ENCODE assay signal across 3 cellular contexts in the genomic region with DNA sequence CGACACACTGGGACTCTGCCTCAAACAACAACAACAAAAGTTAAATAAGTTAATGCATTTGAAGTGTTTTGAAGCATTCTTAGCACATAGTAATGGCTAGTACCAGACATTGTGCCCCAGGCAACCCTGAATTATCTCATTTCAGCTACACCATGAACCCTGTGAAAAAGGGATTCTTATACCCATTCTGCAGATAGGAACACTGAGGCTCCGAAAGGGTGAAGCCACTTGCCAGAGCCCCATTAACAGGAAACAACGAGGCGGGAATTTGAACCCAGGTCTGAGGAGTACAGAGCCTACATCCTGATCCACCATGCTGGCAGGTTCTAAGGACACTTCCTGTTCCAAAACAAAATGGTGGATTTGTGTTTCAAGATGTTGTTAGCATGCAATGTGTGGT.
TF ChIP-seq lines count a peak whose summit lies in the region.

No MANE protein-coding gene starts in this region.

TF ChIP-seq in HepG2, 621 proteins besides CTCF, POLR2A, EP300 and RAD21:
- TF ChIP-seq ZNF333 (CRISPR knock-in tag; IDR thresholded peaks at IDR 0.05; ENCODE audit: borderline replicate concordance) (no peak), ZNF629 (CRISPR knock-in tag; conservative IDR thresholded peaks at IDR 0.05) (peak; percentile 88), AKAP8 (CRISPR knock-in tag; IDR thresholded peaks at IDR 0.05) (no peak), TCF7L2 (IDR thresholded peaks at IDR 0.05; ENCODE audit: low read depth, low read length) (no peak), ZNF337 (CRISPR knock-in tag; IDR thresholded peaks at IDR 0.05; ENCODE audit: borderline replicate concordance, low read depth) (no peak), POLR2AphosphoS5 (IDR thresholded peaks at IDR 0.05; ENCODE audit: low read depth, low read length) (no peak)

TF ChIP-seq in K562, 482 proteins besides CTCF, POLR2A, EP300 and RAD21:
- no peak for TF ChIP-seq BRD4 (IDR thresholded peaks at IDR 0.05)
- TF ChIP-seq ESRRB (CRISPR knock-in tag; IDR thresholded peaks at IDR 0.05; ENCODE audit: borderline replicate concordance) = no peak
- TF ChIP-seq RBM25 (IDR thresholded peaks at IDR 0.05; ENCODE audit: low read depth, low read length, severe bottlenecking) = peak; percentile 94
- 0 out of 2 replicates have a peak, but pooled peaks have one; percentile 13 for TF ChIP-seq BCOR (IDR thresholded peaks at IDR 0.05)

TF ChIP-seq in H1, 55 proteins besides CTCF, POLR2A, EP300 and RAD21:
- TF ChIP-seq YY1 (IDR thresholded peaks at IDR 0.05; ENCODE audit: low read depth, low read length) (no peak), KDM1A (IDR thresholded peaks at IDR 0.05; ENCODE audit: borderline replicate concordance, low read length) (peak; percentile 75)
